In the genomic region with DNA sequence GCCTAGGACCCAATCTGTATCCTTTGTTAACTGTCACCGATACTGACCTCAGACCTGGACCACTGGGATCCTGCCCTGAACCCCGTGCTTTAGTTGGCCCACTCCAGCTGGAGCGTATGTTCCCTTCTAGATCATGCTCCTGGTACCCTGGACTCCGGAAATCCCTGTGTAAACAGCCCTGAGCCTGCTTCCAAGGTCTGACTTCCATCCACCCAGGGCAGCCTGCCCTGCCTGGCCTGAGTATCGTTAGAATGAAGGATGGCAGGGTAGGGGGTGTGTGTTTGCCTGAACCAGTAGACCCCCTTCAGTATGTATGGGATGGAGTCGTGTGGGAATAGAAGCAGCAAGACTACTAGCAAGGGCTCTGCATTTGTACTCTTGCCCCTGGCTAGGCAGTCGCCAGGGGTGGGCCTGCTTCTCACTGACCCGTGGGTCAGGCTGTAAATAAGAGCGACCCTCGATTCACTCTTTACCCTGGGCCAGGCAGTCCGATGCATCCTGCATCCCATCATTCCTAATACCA, we compare ENCODE assay signal across 1 cellular context.
TF ChIP-seq lines count a peak whose summit lies in the region.

No MANE protein-coding gene starts in this region.

TF ChIP-seq in A549, 52 proteins besides CTCF, POLR2A, EP300 and RAD21 (continued from another document):
- TF ChIP-seq, protein P1, sequence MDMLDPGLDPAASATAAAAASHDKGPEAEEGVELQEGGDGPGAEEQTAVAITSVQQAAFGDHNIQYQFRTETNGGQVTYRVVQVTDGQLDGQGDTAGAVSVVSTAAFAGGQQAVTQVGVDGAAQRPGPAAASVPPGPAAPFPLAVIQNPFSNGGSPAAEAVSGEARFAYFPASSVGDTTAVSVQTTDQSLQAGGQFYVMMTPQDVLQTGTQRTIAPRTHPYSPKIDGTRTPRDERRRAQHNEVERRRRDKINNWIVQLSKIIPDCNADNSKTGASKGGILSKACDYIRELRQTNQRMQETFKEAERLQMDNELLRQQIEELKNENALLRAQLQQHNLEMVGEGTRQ (IDR thresholded peaks at IDR 0.05), result no peak
- TF ChIP-seq FOSB (CRISPR knock-in tag; IDR thresholded peaks at IDR 0.05) (no peak), JUNB (IDR thresholded peaks at IDR 0.05) (no peak), PHF8 (IDR thresholded peaks at IDR 0.05; ENCODE audit: borderline replicate concordance, low read depth) (no peak)
- TF ChIP-seq, protein P2, sequence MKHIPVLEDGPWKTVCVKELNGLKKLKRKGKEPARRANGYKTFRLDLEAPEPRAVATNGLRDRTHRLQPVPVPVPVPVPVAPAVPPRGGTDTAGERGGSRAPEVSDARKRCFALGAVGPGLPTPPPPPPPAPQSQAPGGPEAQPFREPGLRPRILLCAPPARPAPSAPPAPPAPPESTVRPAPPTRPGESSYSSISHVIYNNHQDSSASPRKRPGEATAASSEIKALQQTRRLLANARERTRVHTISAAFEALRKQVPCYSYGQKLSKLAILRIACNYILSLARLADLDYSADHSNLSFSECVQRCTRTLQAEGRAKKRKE (CRISPR knock-in tag; IDR thresholded peaks at IDR 0.05; ENCODE audit: low read depth), result no peak
